In the genomic region with DNA sequence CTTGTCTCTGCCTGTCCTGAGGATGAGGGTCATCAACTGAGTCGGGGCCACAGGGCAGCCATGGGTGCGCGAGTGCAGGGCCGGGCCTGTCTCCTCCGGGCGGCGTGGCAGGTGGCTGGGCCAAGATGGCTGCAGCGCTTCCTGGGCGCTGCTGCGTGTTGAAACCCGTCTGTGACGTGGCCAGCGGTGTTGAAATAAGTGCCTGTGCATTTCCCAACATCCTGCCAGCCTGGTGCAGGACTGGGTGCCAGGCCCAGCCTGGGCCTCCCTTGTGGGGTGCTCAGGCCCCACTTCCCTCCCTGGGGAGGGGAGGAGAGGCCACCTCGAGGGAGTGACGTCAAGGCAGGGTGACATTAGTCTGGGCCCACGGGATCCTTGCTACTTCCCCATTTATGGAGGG, we compare ENCODE assay signal across 12 cellular contexts. TPM values are rescaled to one million over a fixed set of nuclear protein-coding genes. Genes with fewer than 3 reads are reported as not detected.
DNase-seq lines count a peak whose midpoint lies in the region; ATAC-seq, FAIRE-seq and TF ChIP-seq lines count a peak whose summit lies in the region.
"Had no signal": no experiment of that assay in that cellular context is flagged by ENCODE, and none has a peak within 500 bp of the region (broad histone marks: within the 10 kb centered on the region; RNA-seq: fewer than 3 reads in every experiment).

No MANE protein-coding gene starts in this region.

- in situ Hi-C loops in K562 (cut with MboI): no loop called here

- CTCF ChIA-PET in K562 (lab: Yijun Ruan, JAX; ENCODE audit: low intra/inter-chr PET ratio): no interaction called here

- DNase-seq in K562 (ENCODE audit: extremely low read depth in 1 of 4, low spot score in 3 of 4) (no peak), left ventricle myocardium inferior (peak; percentile 73), psoas muscle (peak; percentile 87 to 95), glutamatergic neuron (no peak)
- DNase-seq: NCI-H1417 treated with DMSO at 0.1 percent for 48 hours, ovary had no signal

- ATAC-seq in K562 (no peak), psoas muscle (peak; percentile 38 to 48 (median 42)), GM18909 (IDR thresholded peaks at IDR 0.05; ENCODE audit: poor library complexity, unreplicated experiment) (no peak), HG02642 (IDR thresholded peaks at IDR 0.05; ENCODE audit: poor library complexity, unreplicated experiment) (no peak), GM19452 (IDR thresholded peaks at IDR 0.05; ENCODE audit: unreplicated experiment) (no peak)

- H3K4me3 ChIP-seq in BLaER1 treated with 17β-estradiol and CSF1 and Interleukin-3, amounts not matched to agents 10 nM and 100 nM: no peak overlapping the region
- H3K4me3 ChIP-seq in K562 (no peak overlapping the region), left ventricle myocardium inferior (no peak overlapping the region), psoas muscle (peak overlapping the region; percentile 23)
- H3K4me3 ChIP-seq: ovary had no signal

- H3K9me3 Mint-ChIP-seq in glutamatergic neuron (ENCODE audit: unreplicated experiment): peaks cover 6% of the 10 kb centered on the region
- H3K9me3 Mint-ChIP-seq: activated T-helper 2 cell treated with anti-CD3 and anti-CD28 coated beads, Interferon-gamma antibody, Interleukin-2, Interleukin-4, amounts not matched to agents 10 μg/mL and 5 μg/mL and 100 μg/mL, durations not matched to agents 14 hours and 24 hours and 36 hours had no signal

- H3K36me3 ChIP-seq in BLaER1 treated with 17β-estradiol and CSF1 and Interleukin-3, amounts not matched to agents 10 nM and 100 nM: peaks cover 0 to 6% (median 0%) of the 10 kb centered on the region in 11 experiments; a peak in 2 of 22 replicates
- H3K36me3 ChIP-seq in K562 (ENCODE audit: control insufficient read depth, insufficient read depth, low read length) (no peaks in the 10 kb centered on the region), left ventricle myocardium inferior (no peaks in the 10 kb centered on the region), psoas muscle (ENCODE audit: insufficient read depth in 1 of 2, low read depth in 1 of 2) (no peaks in the 10 kb centered on the region)
- H3K36me3 ChIP-seq: ovary had no signal

- H3K9me3 ChIP-seq in BLaER1 treated with 17β-estradiol and CSF1 and Interleukin-3, amounts not matched to agents 10 nM and 100 nM (replicated peaks in 1 of 11): no peaks in the 10 kb centered on the region
- H3K9me3 ChIP-seq in K562 (replicated peaks; ENCODE audit: control insufficient read depth, insufficient read depth, low read depth, low read length) (no peaks in the 10 kb centered on the region), left ventricle myocardium inferior (replicated peaks) (no peaks in the 10 kb centered on the region), psoas muscle (no peaks in the 10 kb centered on the region)
- H3K9me3 ChIP-seq: ovary had no signal

- no peak for TF ChIP-seq RAD21 in K562 (CRISPR knock-in tag; conservative IDR thresholded peaks at IDR 0.05 in 1 of 2, IDR thresholded peaks at IDR 0.05 in 1 of 2)

- peaks cover 90 to 96% (median 93%) of the 10 kb centered on the region in 10 experiments for H3K4me1 ChIP-seq in BLaER1 treated with 17β-estradiol and CSF1 and Interleukin-3, amounts not matched to agents 10 nM and 100 nM
- peaks cover 5 to 91% of the 10 kb centered on the region in 2 experiments; a peak in 3 of 5 replicates for H3K4me1 ChIP-seq in K562 (replicated peaks in 1 of 2; ENCODE audit: control insufficient read depth in 2 of 2, insufficient read depth in 2 of 2, low read length in 2 of 2)
- H3K4me1 ChIP-seq in left ventricle myocardium inferior: peaks cover 93% of the 10 kb centered on the region
- H3K4me1 ChIP-seq in psoas muscle: peaks cover 92% of the 10 kb centered on the region

- no peak for FAIRE-seq in K562 (lab: Jason Lieb, UNC)
- FAIRE-seq: G401.6 had no signal

- H3K4me2 ChIP-seq in BLaER1 treated with 17β-estradiol and CSF1 and Interleukin-3, amounts not matched to agents 10 nM and 100 nM: peak overlapping the region; percentile 38 to 92 (median 72); a peak in 21 of 22 replicates
- H3K4me2 ChIP-seq in K562 (ENCODE audit: insufficient read depth, low read length): no peak overlapping the region

- H3K9ac ChIP-seq in BLaER1 treated with 17β-estradiol and CSF1 and Interleukin-3, amounts not matched to agents 10 nM and 100 nM: peak overlapping the region; percentile 27 to 66 (median 50); a peak in 16 of 22 replicates
- H3K9ac ChIP-seq in K562 (ENCODE audit: insufficient read depth in 1 of 2, low read depth in 2 of 2, low read length in 2 of 2): no peak overlapping the region; a peak in 1 of 4 replicates

- no peak overlapping the region for H3K27ac Mint-ChIP-seq in glutamatergic neuron (ENCODE audit: unreplicated experiment)
- H3K27ac Mint-ChIP-seq: activated T-helper 2 cell treated with anti-CD3 and anti-CD28 coated beads, Interferon-gamma antibody, Interleukin-2, Interleukin-4, amounts not matched to agents 10 μg/mL and 5 μg/mL and 100 μg/mL, durations not matched to agents 14 hours and 24 hours and 36 hours had no signal

- peaks cover 15% of the 10 kb centered on the region for H3K4me1 Mint-ChIP-seq in glutamatergic neuron (ENCODE audit: low read depth, unreplicated experiment)

- H4K20me1 ChIP-seq in BLaER1 treated with 17β-estradiol and CSF1 and Interleukin-3, amounts not matched to agents 10 nM and 100 nM: peaks cover 90 to 99% (median 96%) of the 10 kb centered on the region in 11 experiments
- peaks cover 76% of the 10 kb centered on the region for H4K20me1 ChIP-seq in K562 (replicated peaks; ENCODE audit: control insufficient read depth, insufficient read depth, low read length)

- H2AFZ ChIP-seq in K562 (ENCODE audit: low read depth, low read length): no peak overlapping the region

- H3K27me3 Mint-ChIP-seq in glutamatergic neuron (ENCODE audit: unreplicated experiment): peaks cover 6% of the 10 kb centered on the region

- peak overlapping the region; percentile 31 to 70 (median 65); a peak in 21 of 22 replicates for H3K27ac ChIP-seq in BLaER1 treated with 17β-estradiol and CSF1 and Interleukin-3, amounts not matched to agents 10 nM and 100 nM
- H3K27ac ChIP-seq in K562 (ENCODE audit: extremely low read depth, low read depth, low read length) (no peak overlapping the region), left ventricle myocardium inferior (replicated peaks) (peak overlapping the region; percentile 96), psoas muscle (peak overlapping the region; percentile 92)
- H3K27ac ChIP-seq: ovary had no signal

- 77% methylated on average over 16 of the region's 16 CpGs for WGBS in K562 (ENCODE audit: insufficient coverage, low coverage, missing lambda C conversion rate)
- 34 to 68% (median 35%) methylated on average over 15 to 16 of the region's 16 CpGs for WGBS in psoas muscle, 3 donors

- H3K27me3 ChIP-seq in BLaER1 treated with 17β-estradiol and CSF1 and Interleukin-3, amounts not matched to agents 10 nM and 100 nM: no peaks in the 10 kb centered on the region
- H3K27me3 ChIP-seq in K562 (ENCODE audit: control insufficient read depth in 2 of 2, insufficient read depth in 2 of 2, low read length in 2 of 2) (no peaks in the 10 kb centered on the region), left ventricle myocardium inferior (ENCODE audit: low read depth) (no peaks in the 10 kb centered on the region), psoas muscle (ENCODE audit: insufficient read depth in 3 of 3, low read length in 2 of 3) (no peaks in the 10 kb centered on the region)
- H3K27me3 ChIP-seq: ovary had no signal

- POLR2A ChIA-PET in K562 (lab: Yijun Ruan, JAX): no interaction called here

- TF ChIP-seq EP300 in K562 (IDR thresholded peaks at IDR 0.05; ENCODE audit: low read length): no peak

- no peaks in the 10 kb centered on the region for H3K36me3 Mint-ChIP-seq in glutamatergic neuron (ENCODE audit: unreplicated experiment)

- BruUV-seq in K562 (replicated peaks; lab: Mats Ljungman, UMichigan): no TSS peak

- TF ChIP-seq POLR2A in K562 (conservative IDR thresholded peaks at IDR 0.05): no peak

- intact Hi-C loops in K562 (cut with micrococcal nuclease): no loop called here
- intact Hi-C loops in left ventricle myocardium inferior (cut with micrococcal nuclease): no loop called here
- intact Hi-C loops in psoas muscle (cut with DNase I): loop anchor here in 1 of 2 donors (2.0 kb wide), 1 partner anchor 35 kb away; no protein-coding TSS in a partner anchor

- no peak for TF ChIP-seq CTCF in K562 (IDR thresholded peaks at IDR 0.05 in 2 of 3, conservative IDR thresholded peaks at IDR 0.05 in 1 of 3; ENCODE audit: insufficient read depth in 2 of 3, low read depth in 1 of 3, low read length in 3 of 3)
- TF ChIP-seq CTCF in left ventricle myocardium inferior (IDR thresholded peaks at IDR 0.05; ENCODE audit: borderline replicate concordance): no peak
- no peak for TF ChIP-seq CTCF in psoas muscle (IDR thresholded peaks at IDR 0.05)
- TF ChIP-seq CTCF in glutamatergic neuron (IDR thresholded peaks at IDR 0.05; ENCODE audit: partially characterized antibody, unreplicated experiment): no peak

- H3K4me3 Mint-ChIP-seq in glutamatergic neuron (ENCODE audit: unreplicated experiment): no peak overlapping the region

- peaks cover 19% of the 10 kb centered on the region for H3K79me2 ChIP-seq in K562 (ENCODE audit: control insufficient read depth, insufficient read depth, low read length)

- H3K9me1 ChIP-seq in K562 (ENCODE audit: control insufficient read depth, insufficient read depth, low read length): no peaks in the 10 kb centered on the region

RNA-seq across cellular contexts. Expression of a gene that starts 45.5 kb away (rescaled TPM):
- 9.2 and 26.3 TPM in 2 replicates for total RNA-seq in K562 (2011; cell fraction: chromatin; rRNA removed; ENCODE audit: low replicate concordance)
- 12.6 and 15.3 TPM in 2 replicates for total RNA-seq in K562 (2011; cell fraction: nucleolus; rRNA removed)
- total RNA-seq in K562 (2011; cell fraction: nucleoplasm; rRNA removed): 9.4 and 10.3 TPM in 2 replicates
- 9.6 and 11.0 TPM in 2 replicates for total RNA-seq in K562 (2014; rRNA removed)
- total RNA-seq in K562 (2014; rRNA removed; fragmentation: Illumina TruSeq; extraction: Trizol): 1.5 and 1.8 TPM in 2 replicates
- total RNA-seq in K562 (2015; rRNA removed; fragmentation: Illumina TruSeq; extraction: Trizol): 4.2 and 5.7 TPM in 2 replicates
- total RNA-seq in K562 (2021): 21.4 and 23.6 TPM in 2 replicates
- 4.0 and 4.6 TPM in 2 replicates for polyA plus RNA-seq in K562 (2011; rRNA removed)
- 8.4 and 14.0 TPM in 2 replicates for polyA plus RNA-seq in K562 (2011; cell fraction: cytosol; rRNA removed)
- 7.8 and 14.2 TPM in 2 replicates for polyA plus RNA-seq in K562 (2011; cell fraction: nucleus; rRNA removed)
- polyA plus RNA-seq in K562 (2012): 13.9 and 14.6 TPM in 2 replicates
- 5.2 and 14.5 TPM in 2 replicates for polyA plus RNA-seq in K562 (2014; fragmentation: Illumina TruSeq; extraction: Trizol)
- polyA plus RNA-seq in K562 (2014; fragmentation: Nextera tagmentation; extraction: Ambion mirVana): under 1 TPM; 0.35 to 0.56 TPM
- polyA plus RNA-seq in K562 (2014; rRNA removed): 6.8 and 14.8 TPM in 2 replicates
- polyA minus RNA-seq in K562 (2011; rRNA and poly(A)+ RNA removed): 2.2 and 4.3 TPM in 2 replicates
- polyA minus RNA-seq in K562 (2011; cell fraction: cytosol; rRNA and poly(A)+ RNA removed): 13.6 and 24.3 TPM in 2 replicates
- 6.7 and 8.4 TPM in 2 replicates for polyA minus RNA-seq in K562 (2011; cell fraction: nucleus; rRNA and poly(A)+ RNA removed)
- total RNA-seq in left ventricle myocardium inferior: 57.1 TPM
- 100 to 1,000 TPM in 3 of 4 donors, 10 to 100 TPM in 1; 84.3 to 192 (median 147) TPM for total RNA-seq in psoas muscle
- polyA plus RNA-seq in psoas muscle: 100 to 1,000 TPM in 1 of 3 donors, 10 to 100 TPM in 2; 37.7 to 156 (median 76.4) TPM
- 20.5 TPM for total RNA-seq in glutamatergic neuron (ENCODE audit: unreplicated experiment)

Comparison
In these comparisons a context has a peak if more than half of its experiments do, and no peak if none do; other contexts are left out.
1. H3K9ac ChIP-seq: peak in BLaER1 treated with 17β-estradiol and CSF1 and Interleukin-3, amounts not matched to agents 10 nM and 100 nM (11 of 11); none in K562 (0 of 2).
2. ATAC-seq: peak in psoas muscle (4 of 4); none in K562 (single experiment), GM18909 (single experiment), HG02642 (single experiment) and GM19452 (single experiment).
3. DNase-seq: peak in left ventricle myocardium inferior (single experiment) and psoas muscle (2 of 2); none in K562 (0 of 4) and glutamatergic neuron (single experiment).